1 cellular context compared by ENCODE assay signal in genomic region chr4:2261110-2261852, GRCh38.
TF ChIP-seq lines count a peak whose summit lies in the region.

No MANE protein-coding gene starts in this region.

TF ChIP-seq in SK-N-SH treated with all-trans-retinoic acid at 6 μM for 48 hours, 23 proteins besides CTCF, POLR2A, EP300 and RAD21 (continued from another document):
- TF ChIP-seq, protein P1, sequence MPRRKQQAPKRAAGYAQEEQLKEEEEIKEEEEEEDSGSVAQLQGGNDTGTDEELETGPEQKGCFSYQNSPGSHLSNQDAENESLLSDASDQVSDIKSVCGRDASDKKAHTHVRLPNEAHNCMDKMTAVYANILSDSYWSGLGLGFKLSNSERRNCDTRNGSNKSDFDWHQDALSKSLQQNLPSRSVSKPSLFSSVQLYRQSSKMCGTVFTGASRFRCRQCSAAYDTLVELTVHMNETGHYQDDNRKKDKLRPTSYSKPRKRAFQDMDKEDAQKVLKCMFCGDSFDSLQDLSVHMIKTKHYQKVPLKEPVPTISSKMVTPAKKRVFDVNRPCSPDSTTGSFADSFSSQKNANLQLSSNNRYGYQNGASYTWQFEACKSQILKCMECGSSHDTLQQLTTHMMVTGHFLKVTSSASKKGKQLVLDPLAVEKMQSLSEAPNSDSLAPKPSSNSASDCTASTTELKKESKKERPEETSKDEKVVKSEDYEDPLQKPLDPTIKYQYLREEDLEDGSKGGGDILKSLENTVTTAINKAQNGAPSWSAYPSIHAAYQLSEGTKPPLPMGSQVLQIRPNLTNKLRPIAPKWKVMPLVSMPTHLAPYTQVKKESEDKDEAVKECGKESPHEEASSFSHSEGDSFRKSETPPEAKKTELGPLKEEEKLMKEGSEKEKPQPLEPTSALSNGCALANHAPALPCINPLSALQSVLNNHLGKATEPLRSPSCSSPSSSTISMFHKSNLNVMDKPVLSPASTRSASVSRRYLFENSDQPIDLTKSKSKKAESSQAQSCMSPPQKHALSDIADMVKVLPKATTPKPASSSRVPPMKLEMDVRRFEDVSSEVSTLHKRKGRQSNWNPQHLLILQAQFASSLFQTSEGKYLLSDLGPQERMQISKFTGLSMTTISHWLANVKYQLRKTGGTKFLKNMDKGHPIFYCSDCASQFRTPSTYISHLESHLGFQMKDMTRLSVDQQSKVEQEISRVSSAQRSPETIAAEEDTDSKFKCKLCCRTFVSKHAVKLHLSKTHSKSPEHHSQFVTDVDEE (CRISPR knock-in tag; IDR thresholded peaks at IDR 0.05) = no peak
- TF ChIP-seq SNAI2 (CRISPR knock-in tag; IDR thresholded peaks at IDR 0.05) = no peak
- no peak for TF ChIP-seq ZNF70 (CRISPR knock-in tag; IDR thresholded peaks at IDR 0.05)
- no peak for TF ChIP-seq ISL1 (CRISPR knock-in tag; IDR thresholded peaks at IDR 0.05)
- TF ChIP-seq, protein P2, sequence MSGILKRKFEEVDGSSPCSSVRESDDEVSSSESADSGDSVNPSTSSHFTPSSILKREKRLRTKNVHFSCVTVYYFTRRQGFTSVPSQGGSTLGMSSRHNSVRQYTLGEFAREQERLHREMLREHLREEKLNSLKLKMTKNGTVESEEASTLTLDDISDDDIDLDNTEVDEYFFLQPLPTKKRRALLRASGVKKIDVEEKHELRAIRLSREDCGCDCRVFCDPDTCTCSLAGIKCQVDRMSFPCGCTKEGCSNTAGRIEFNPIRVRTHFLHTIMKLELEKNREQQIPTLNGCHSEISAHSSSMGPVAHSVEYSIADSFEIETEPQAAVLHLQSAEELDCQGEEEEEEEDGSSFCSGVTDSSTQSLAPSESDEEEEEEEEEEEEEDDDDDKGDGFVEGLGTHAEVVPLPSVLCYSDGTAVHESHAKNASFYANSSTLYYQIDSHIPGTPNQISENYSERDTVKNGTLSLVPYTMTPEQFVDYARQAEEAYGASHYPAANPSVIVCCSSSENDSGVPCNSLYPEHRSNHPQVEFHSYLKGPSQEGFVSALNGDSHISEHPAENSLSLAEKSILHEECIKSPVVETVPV (CRISPR knock-in tag; IDR thresholded peaks at IDR 0.05) = no peak
